In genomic region chrX:149198980-149199732, GRCh38 we compare ENCODE assay signal across 14 cellular contexts.
A peak's percentile ranks its signal among the peaks of the same experiment; 100 is the strongest.
DNase-seq lines count a peak whose midpoint lies in the region; ATAC-seq lines count a peak whose summit lies in the region.
"Had no signal": no experiment of that assay in that cellular context is flagged by ENCODE, and none has a peak within 500 bp of the region (broad histone marks: within the 10 kb centered on the region; RNA-seq: fewer than 3 reads in every experiment).

No MANE protein-coding gene starts in this region.

- peak overlapping the region; percentile 57 to 81 for H3K27ac Mint-ChIP-seq in stimulated activated naive CD8-positive, alpha-beta T cell treated with anti-CD3 and anti-CD28 coated beads, Interleukin-15, amount 100 ng/mL, for 72 hours
- H3K27ac Mint-ChIP-seq: B cell; naive thymus-derived CD8-positive, alpha-beta T cell had no signal

- ATAC-seq in GM21723 (IDR thresholded peaks at IDR 0.05; ENCODE audit: unreplicated experiment): peak; percentile 84
- ATAC-seq in HG03457 (IDR thresholded peaks at IDR 0.05; ENCODE audit: unreplicated experiment): peak; percentile 63
- ATAC-seq in stimulated activated naive CD8-positive, alpha-beta T cell treated with anti-CD3 and anti-CD28 coated beads, Interleukin-15, amount 100 ng/mL, for 72 hours: peak; percentile 99
- ATAC-seq: left lobe of liver; naive thymus-derived CD8-positive, alpha-beta T cell; PC-3; right lobe of liver had no signal

- H3K27me3 Mint-ChIP-seq in stimulated activated naive CD8-positive, alpha-beta T cell treated with anti-CD3 and anti-CD28 coated beads, Interleukin-15, amount 100 ng/mL, for 72 hours: peaks cover 8% of the 10 kb centered on the region
- H3K27me3 Mint-ChIP-seq: B cell had no signal

- H3K4me1 Mint-ChIP-seq in stimulated activated naive CD8-positive, alpha-beta T cell treated with anti-CD3 and anti-CD28 coated beads, Interleukin-15, amount 100 ng/mL, for 72 hours: peaks cover 26% of the 10 kb centered on the region
- H3K4me1 Mint-ChIP-seq: B cell; naive thymus-derived CD8-positive, alpha-beta T cell had no signal

- peak; percentile 36 for DNase-seq in stimulated activated CD4-positive, alpha-beta T cell treated with anti-CD3 and anti-CD28 coated beads, Interleukin-1b, Interleukin-23, amount 100 ng/mL, for 48 hours
- DNase-seq in stimulated activated CD4-positive, alpha-beta T cell treated with anti-CD3 and anti-CD28 coated beads, Interleukin-4, amount 100 ng/mL, for 1 hour: no peak
- DNase-seq in stimulated activated naive CD8-positive, alpha-beta T cell treated with anti-CD3 and anti-CD28 coated beads, Interleukin-15, amount 100 ng/mL, for 72 hours: peak; percentile 34 to 71
- no peak for DNase-seq in GDM1 (lab: John Stamatoyannopoulos, UW)
- no peak for DNase-seq in LoVo (ENCODE audit: low spot score)
- no peak for DNase-seq in stimulated activated naive CD4-positive, alpha-beta T cell treated with Interleukin-2 at 50 U/mL for 16 hours (lab: John Stamatoyannopoulos, UW)
- DNase-seq: naive thymus-derived CD8-positive, alpha-beta T cell; PC-3; right lobe of liver; T-helper 1 cell had no signal

- H3K9me3 Mint-ChIP-seq in stimulated activated naive CD8-positive, alpha-beta T cell treated with anti-CD3 and anti-CD28 coated beads, Interleukin-15, amount 100 ng/mL, for 72 hours: peaks cover 9 to 13% of the 10 kb centered on the region in 2 donors

- peak overlapping the region in 1 of 2 donors; percentile 61 for H3K4me3 Mint-ChIP-seq in stimulated activated naive CD8-positive, alpha-beta T cell treated with anti-CD3 and anti-CD28 coated beads, Interleukin-15, amount 100 ng/mL, for 72 hours
- H3K4me3 Mint-ChIP-seq: B cell; naive thymus-derived CD8-positive, alpha-beta T cell had no signal

Comparison
In these comparisons a context has a peak if more than half of its experiments do, and no peak if none do; other contexts are left out.
1. DNase-seq: peak in stimulated activated CD4-positive, alpha-beta T cell treated with anti-CD3 and anti-CD28 coated beads, Interleukin-1b, Interleukin-23, amount 100 ng/mL, for 48 hours (single experiment) and stimulated activated naive CD8-positive, alpha-beta T cell treated with anti-CD3 and anti-CD28 coated beads, Interleukin-15, amount 100 ng/mL, for 72 hours (2 of 2); none in stimulated activated CD4-positive, alpha-beta T cell treated with anti-CD3 and anti-CD28 coated beads, Interleukin-4, amount 100 ng/mL, for 1 hour (single experiment), GDM1 (single experiment), LoVo (single experiment) and stimulated activated naive CD4-positive, alpha-beta T cell treated with Interleukin-2 at 50 U/mL for 16 hours (single experiment).
2. Peak in every context shown above with its lines, with median percentiles within 50 percentile points of each other: ATAC-seq.